In genomic region chr2:26840937-26841610, GRCh38 we compare ENCODE assay signal across 2 cellular contexts.
TF ChIP-seq lines count a peak whose summit lies in the region.

No MANE protein-coding gene starts in this region.

TF ChIP-seq in A549, 52 proteins besides CTCF, POLR2A, EP300 and RAD21 (continued from another document):
- no peak for TF ChIP-seq ELK1 (IDR thresholded peaks at IDR 0.05; ENCODE audit: low read depth, low read length)
- no peak for TF ChIP-seq MYC (IDR thresholded peaks at IDR 0.05; ENCODE audit: borderline replicate concordance, low read length)
- TF ChIP-seq SMC3 (IDR thresholded peaks at IDR 0.05), result 0 out of 3 replicates have a peak, but pooled peaks have one; percentile 17

TF ChIP-seq in H1, 55 proteins besides CTCF, POLR2A, EP300 and RAD21 (continued from another document):
- no peak for TF ChIP-seq CHD7 (IDR thresholded peaks at IDR 0.05; ENCODE audit: insufficient replicate concordance, low read length)
- no peak for TF ChIP-seq RBBP5 (IDR thresholded peaks at IDR 0.05; ENCODE audit: borderline replicate concordance, low read depth, low read length)
- TF ChIP-seq TCF12 (IDR thresholded peaks at IDR 0.05; ENCODE audit: low read depth, low read length), result no peak
- TF ChIP-seq JUN (IDR thresholded peaks at IDR 0.05; ENCODE audit: low read depth, low read length), result no peak
- no peak for TF ChIP-seq NANOG (IDR thresholded peaks at IDR 0.05; ENCODE audit: insufficient read depth, low read depth, low read length, poor library complexity, severe bottlenecking)
- no peak for TF ChIP-seq TEAD4 (IDR thresholded peaks at IDR 0.05; ENCODE audit: low read depth, low read length)
- TF ChIP-seq SIX5 (IDR thresholded peaks at IDR 0.05; ENCODE audit: low read depth, low read length), result no peak
- no peak for TF ChIP-seq FOSL1 (IDR thresholded peaks at IDR 0.05; ENCODE audit: insufficient read depth, low read depth, low read length)
- TF ChIP-seq PHF8 (conservative IDR thresholded peaks at IDR 0.05; ENCODE audit: low read depth, low read length), result no peak
- TF ChIP-seq MAFK (IDR thresholded peaks at IDR 0.05; ENCODE audit: low read depth, low read length), result no peak
